In genomic region chr11:67023957-67024353, GRCh38 we compare ENCODE assay signal across 9 cellular contexts. TPM values are rescaled to one million over a fixed set of nuclear protein-coding genes. Genes with fewer than 3 reads are reported as not detected.
A peak's percentile ranks its signal among the peaks of the same experiment; 100 is the strongest.
DNase-seq lines count a peak whose midpoint lies in the region; ATAC-seq, FAIRE-seq and TF ChIP-seq lines count a peak whose summit lies in the region.
"Had no signal": no experiment of that assay in that cellular context is flagged by ENCODE, and none has a peak within 500 bp of the region (broad histone marks: within the 10 kb centered on the region; RNA-seq: fewer than 3 reads in every experiment).

No MANE protein-coding gene starts in this region.

- H3K4me3 Mint-ChIP-seq in stimulated activated naive CD8-positive, alpha-beta T cell treated with anti-CD3 and anti-CD28 coated beads, Interleukin-15, amount 100 ng/mL, for 72 hours, result peak overlapping the region; percentile 81 to 83
- peak overlapping the region; percentile 36 to 90 (median 70) for H3K4me3 Mint-ChIP-seq in naive B cell

- peaks cover 0 to 10% of the 10 kb centered on the region in 2 donors for H3K36me3 Mint-ChIP-seq in naive B cell

- no peak for DNase-seq in stimulated activated naive CD8-positive, alpha-beta T cell treated with anti-CD3 and anti-CD28 coated beads, Interleukin-15, amount 100 ng/mL, for 72 hours
- DNase-seq in stimulated activated naive CD8-positive, alpha-beta T cell treated with anti-CD3 and anti-CD28 coated beads, Interleukin-15, Interleukin-2, amounts not matched to agents 100 U/mL and 50 U/mL, for 24 hours, result no peak
- DNase-seq in mammary epithelial cell (no peak), naive B cell (no peak), vagina (ENCODE audit: extremely low spot score in 2 of 2) (no peak), HTR-8/SVneo (ENCODE audit: insufficient read length, low spot score) (no peak), thyroid gland (no peak)
- DNase-seq: esophagus squamous epithelium had no signal

- H3K36me3 ChIP-seq in mammary epithelial cell (ENCODE audit: insufficient read depth, low read length) (no peaks in the 10 kb centered on the region), vagina (no peaks in the 10 kb centered on the region), thyroid gland (no peaks in the 10 kb centered on the region)
- H3K36me3 ChIP-seq: esophagus squamous epithelium had no signal

- H3K4me1 Mint-ChIP-seq in stimulated activated naive CD8-positive, alpha-beta T cell treated with anti-CD3 and anti-CD28 coated beads, Interleukin-15, amount 100 ng/mL, for 72 hours, result peaks cover 46% of the 10 kb centered on the region
- H3K4me1 Mint-ChIP-seq in naive B cell, result peaks cover 19 to 38% (median 21%) of the 10 kb centered on the region in 3 donors

- H4K20me1 ChIP-seq in mammary epithelial cell (ENCODE audit: insufficient read depth, low read length), result no peaks in the 10 kb centered on the region

- H2AFZ ChIP-seq in mammary epithelial cell (ENCODE audit: low read depth, low read length), result no peak overlapping the region

- no peak overlapping the region for H3K9ac ChIP-seq in mammary epithelial cell (ENCODE audit: insufficient read depth, low read length)

- no peak for ATAC-seq in stimulated activated naive CD8-positive, alpha-beta T cell treated with anti-CD3 and anti-CD28 coated beads, Interleukin-15, amount 100 ng/mL, for 72 hours
- no peak for ATAC-seq in stimulated activated naive CD8-positive, alpha-beta T cell treated with anti-CD3 and anti-CD28 coated beads, Interleukin-15, Interleukin-2, amounts not matched to agents 100 U/mL and 50 U/mL, for 24 hours
- ATAC-seq in naive B cell (ENCODE audit: low read depth in 2 of 2) (no peak), HG03196 (IDR thresholded peaks at IDR 0.05; ENCODE audit: unreplicated experiment) (no peak)

- CTCF ChIA-PET in mammary epithelial cell (lab: Charles Lee; ENCODE audit: low non-redundant PET), result no interaction called here

- BruUV-seq in mammary epithelial cell (replicated peaks; lab: Mats Ljungman, UMichigan), result no TSS peak

- no peak overlapping the region for H3K27ac Mint-ChIP-seq in stimulated activated naive CD8-positive, alpha-beta T cell treated with anti-CD3 and anti-CD28 coated beads, Interleukin-15, amount 100 ng/mL, for 72 hours
- H3K27ac Mint-ChIP-seq in naive B cell, result no peak overlapping the region

- H3K79me2 ChIP-seq in mammary epithelial cell (ENCODE audit: insufficient read depth, low read length), result no peaks in the 10 kb centered on the region

- peaks cover 51% of the 10 kb centered on the region for H3K4me1 ChIP-seq in mammary epithelial cell (ENCODE audit: insufficient read depth, low read length)
- H3K4me1 ChIP-seq in vagina, result peaks cover 21% of the 10 kb centered on the region
- H3K4me1 ChIP-seq in thyroid gland, result peaks cover 4 to 16% of the 10 kb centered on the region in 2 donors

- peaks cover 86% of the 10 kb centered on the region for H3K27me3 Mint-ChIP-seq in stimulated activated naive CD8-positive, alpha-beta T cell treated with anti-CD3 and anti-CD28 coated beads, Interleukin-15, amount 100 ng/mL, for 72 hours
- peaks cover 60 to 82% (median 68%) of the 10 kb centered on the region in 3 donors for H3K27me3 Mint-ChIP-seq in naive B cell

- intact Hi-C loops in mammary epithelial cell (cut with micrococcal nuclease) (loop anchor here (5.0 to 10.0 kb wide), 4 partner anchors 139 to 332 kb away; partner anchors contain the start of genes LRFN4 and RCE1), vagina (cut with DNase I) (no loop called here), thyroid gland (cut with DNase I) (no loop called here)

- H3K4me3 ChIP-seq in mammary epithelial cell (replicated peaks in 1 of 3; ENCODE audit: insufficient read depth in 1 of 3, low read depth in 2 of 3, low read length in 3 of 3) (peak overlapping the region in 2 of 3 experiments; percentile 36 to 44), vagina (peak overlapping the region; percentile 32 to 54), thyroid gland (replicated peaks in 1 of 3) (peak overlapping the region in 1 of 3 donors; percentile 21)

- in situ Hi-C loops in mammary epithelial cell (cut with MboI; ENCODE audit: low sequenced_read_pairs in 2 of 2), result no loop called here

- dilution Hi-C loops in mammary epithelial cell (cut with HindIII; ENCODE audit: low sequenced_read_pairs), result no loop called here

- TF ChIP-seq POLR2A in vagina (IDR thresholded peaks at IDR 0.05) (no peak), thyroid gland (IDR thresholded peaks at IDR 0.05) (no peak)

- FAIRE-seq in HTR-8/SVneo (lab: Jason Lieb, UNC), result no peak

- WGBS in mammary epithelial cell (ENCODE audit: low coverage, missing lambda C conversion rate), result 56% methylated on average over 3 of the region's 6 CpGs
- 43 to 55% methylated on average over 2 to 5 of the region's 6 CpGs for WGBS in thyroid gland, 2 donors

- TF ChIP-seq CTCF in mammary epithelial cell (conservative IDR thresholded peaks at IDR 0.05 in 1 of 2, IDR thresholded peaks at IDR 0.05 in 1 of 2; ENCODE audit: extremely low read depth in 1 of 2, insufficient read depth in 1 of 2, low read depth in 1 of 2, low read length in 2 of 2) (no peak), vagina (IDR thresholded peaks at IDR 0.05) (no peak), thyroid gland (IDR thresholded peaks at IDR 0.05) (no peak)

- H3K27ac ChIP-seq in mammary epithelial cell (ENCODE audit: insufficient read depth, low read depth, low read length) (no peak overlapping the region), vagina (no peak overlapping the region), thyroid gland (no peak overlapping the region)
- H3K27ac ChIP-seq: esophagus squamous epithelium had no signal

- peaks cover 2 to 3% of the 10 kb centered on the region in 2 donors for H3K9me3 Mint-ChIP-seq in stimulated activated naive CD8-positive, alpha-beta T cell treated with anti-CD3 and anti-CD28 coated beads, Interleukin-15, amount 100 ng/mL, for 72 hours
- H3K9me3 Mint-ChIP-seq in naive B cell, result peaks cover 0 to 2% (median under 1%) of the 10 kb centered on the region in 7 donors

- H3K4me2 ChIP-seq in mammary epithelial cell (ENCODE audit: insufficient read depth, low read depth, low read length), result peak overlapping the region; percentile 92

- H3K9me3 ChIP-seq in mammary epithelial cell (replicated peaks; ENCODE audit: insufficient read depth, low read length) (no peaks in the 10 kb centered on the region), vagina (no peaks in the 10 kb centered on the region), thyroid gland (no peaks in the 10 kb centered on the region)
- H3K9me3 ChIP-seq: esophagus squamous epithelium had no signal

- H3K27me3 ChIP-seq in mammary epithelial cell (ENCODE audit: insufficient read depth, low read length), result no peaks in the 10 kb centered on the region
- H3K27me3 ChIP-seq in vagina, result no peaks in the 10 kb centered on the region
- H3K27me3 ChIP-seq in thyroid gland, result no peaks in the 10 kb centered on the region

RNA-seq across cellular contexts. Expression of gene SYT12, which starts 1.0 kb away (rescaled TPM):
- 10 to 100 TPM in 1 of 2 donors, 1 to 10 TPM in 1; 1.2 to 26.3 TPM for total RNA-seq in mammary epithelial cell
- polyA plus RNA-seq in mammary epithelial cell, result 1.1 TPM
- 4.0 TPM for polyA minus RNA-seq in mammary epithelial cell
- not detected for polyA plus RNA-seq in naive B cell (ENCODE audit: low read depth in 6 of 6)
- 0.49 TPM for total RNA-seq in vagina
- under 1 TPM in 3 of 4 donors, not detected in 1; 0.13 to 0.44 (median 0.22) TPM for total RNA-seq in thyroid gland

RNA-seq across cellular contexts. Expression of gene RHOD, which starts 32.7 kb away (rescaled TPM):
- total RNA-seq in mammary epithelial cell (100 to 1,000 TPM; 176 to 234 TPM), vagina (26.5 TPM), thyroid gland (10 to 100 TPM; 27.8 to 85.2 (median 56.8) TPM)
- polyA plus RNA-seq in mammary epithelial cell (246 TPM), naive B cell (ENCODE audit: low read depth in 6 of 6) (1 to 10 TPM in 2 of 6 donors, under 1 TPM in 4; 0.71 to 2.6 (median 0.97) TPM)
- 113 TPM for polyA minus RNA-seq in mammary epithelial cell

RNA-seq across cellular contexts. Expression of gene C11orf86, which starts 48.9 kb away (rescaled TPM):
- total RNA-seq in mammary epithelial cell (not detected), vagina (not detected), thyroid gland (not detected)
- polyA plus RNA-seq in mammary epithelial cell (not detected), naive B cell (ENCODE audit: low read depth in 6 of 6) (not detected)
- not detected for polyA minus RNA-seq in mammary epithelial cell
- total RNA-seq: esophagus squamous epithelium had no signal
